ENCODE assay signal across 1 cellular context in the genomic region with DNA sequence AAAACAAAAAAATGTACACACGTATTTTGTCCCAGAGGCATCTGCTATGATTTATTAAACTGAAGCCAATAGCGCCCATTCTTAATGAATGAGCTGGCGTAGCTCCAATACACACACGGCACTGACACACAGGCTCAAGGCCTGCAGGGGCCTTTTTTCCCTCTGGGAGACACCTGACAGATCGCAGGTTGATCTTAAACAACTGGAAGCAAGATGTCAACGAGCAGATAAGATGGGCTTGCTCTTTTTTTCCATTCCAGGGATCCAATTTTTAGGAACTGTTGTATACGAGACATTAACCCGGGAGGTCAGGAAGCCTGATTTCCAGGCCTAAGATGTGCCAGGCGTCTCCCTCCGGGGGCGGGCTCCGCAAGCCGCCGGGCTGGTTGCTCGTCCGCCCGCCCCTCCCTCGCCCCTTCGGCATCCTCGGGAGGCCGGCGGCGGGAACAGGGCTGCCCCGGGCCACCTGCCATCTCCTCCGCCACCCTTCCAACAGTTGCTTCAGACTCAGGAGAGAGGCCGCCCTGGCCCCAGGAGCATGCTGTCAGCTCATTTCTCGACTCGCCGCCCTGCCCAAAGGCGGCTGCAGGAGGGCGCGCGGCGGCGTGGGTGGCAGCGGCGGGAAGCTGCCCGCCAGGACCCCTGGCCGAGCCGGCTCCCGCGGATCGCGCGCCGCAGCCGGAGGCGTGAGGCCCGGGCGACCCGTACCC.
TF ChIP-seq lines count a peak whose summit lies in the region.

No MANE protein-coding gene starts in this region.

TF ChIP-seq in HepG2, 621 proteins besides CTCF, POLR2A, EP300 and RAD21 (continued from another document and continues in another):
- TF ChIP-seq ZNF740 (CRISPR knock-in tag; IDR thresholded peaks at IDR 0.05) (no peak), ZNF775 (CRISPR knock-in tag; IDR thresholded peaks at IDR 0.05; ENCODE audit: borderline replicate concordance) (no peak), ZNF567 (CRISPR knock-in tag; IDR thresholded peaks at IDR 0.05; ENCODE audit: borderline replicate concordance) (no peak), RBM22 (optimal IDR thresholded peaks at IDR 0.05; ENCODE audit: low read length) (no peak), NFRKB (IDR thresholded peaks at IDR 0.05) (no peak), ZNF850 (CRISPR knock-in tag; conservative IDR thresholded peaks at IDR 0.05) (no peak), ZNF792 (CRISPR knock-in tag; IDR thresholded peaks at IDR 0.05) (no peak), ZNF614 (CRISPR knock-in tag; IDR thresholded peaks at IDR 0.05; ENCODE audit: borderline replicate concordance) (no peak), RXRA (CRISPR knock-in tag; IDR thresholded peaks at IDR 0.05) (no peak), ARID2 (CRISPR knock-in tag; IDR thresholded peaks at IDR 0.05; ENCODE audit: borderline replicate concordance) (no peak), IRF2 (CRISPR knock-in tag; IDR thresholded peaks at IDR 0.05) (no peak), NFKB2 (CRISPR knock-in tag; IDR thresholded peaks at IDR 0.05; ENCODE audit: borderline replicate concordance) (no peak), JDP2 (CRISPR knock-in tag; IDR thresholded peaks at IDR 0.05; ENCODE audit: borderline replicate concordance) (no peak), FOXC1 (CRISPR knock-in tag; IDR thresholded peaks at IDR 0.05; ENCODE audit: borderline replicate concordance) (no peak), PRMT3 (CRISPR knock-in tag; IDR thresholded peaks at IDR 0.05; ENCODE audit: borderline replicate concordance, low read depth) (no peak), ZNF282 (IDR thresholded peaks at IDR 0.05; ENCODE audit: partially characterized antibody) (no peak), ETV6 (CRISPR knock-in tag; conservative IDR thresholded peaks at IDR 0.05) (no peak), KDM3A (CRISPR knock-in tag; IDR thresholded peaks at IDR 0.05; ENCODE audit: low read depth) (no peak), CCDC6 (CRISPR knock-in tag; IDR thresholded peaks at IDR 0.05) (no peak), SIN3A (IDR thresholded peaks at IDR 0.05; ENCODE audit: borderline replicate concordance, low read depth, low read length) (peak; percentile 66; the same call in 1 of the 2 replicates), ZNF782 (CRISPR knock-in tag; IDR thresholded peaks at IDR 0.05; ENCODE audit: borderline replicate concordance) (no peak), WIZ (CRISPR knock-in tag; IDR thresholded peaks at IDR 0.05) (no peak), MEIS2 (CRISPR knock-in tag; IDR thresholded peaks at IDR 0.05) (no peak), REST (IDR thresholded peaks at IDR 0.05; ENCODE audit: borderline replicate concordance in 1 of 2, low read depth in 1 of 2, low read length in 2 of 2) (no peak), POLR2AphosphoS2 (IDR thresholded peaks at IDR 0.05; ENCODE audit: low read depth, low read length) (no peak), TAF15 (IDR thresholded peaks at IDR 0.05; ENCODE audit: low read depth, low read length, poor library complexity, severe bottlenecking) (no peak), ELF3 (CRISPR knock-in tag; IDR thresholded peaks at IDR 0.05) (0 out of 2 replicates have a peak, but pooled peaks have one; percentile 13), TOPORS (CRISPR knock-in tag; IDR thresholded peaks at IDR 0.05) (no peak), FOXA1 (IDR thresholded peaks at IDR 0.05) (no peak), FOXA1 (CRISPR knock-in tag; IDR thresholded peaks at IDR 0.05) (0 out of 2 replicates have a peak, but pooled peaks have one; percentile 17), MAFF (IDR thresholded peaks at IDR 0.05; ENCODE audit: low read depth, low read length) (no peak), YEATS2 (CRISPR knock-in tag; IDR thresholded peaks at IDR 0.05; ENCODE audit: borderline replicate concordance) (peak; percentile 44; the same call in 1 of the 2 replicates), SNRNP70 (IDR thresholded peaks at IDR 0.05; ENCODE audit: low read depth, low read length) (no peak), IKZF4 (CRISPR knock-in tag; IDR thresholded peaks at IDR 0.05; ENCODE audit: borderline replicate concordance, low read depth, not compliant biosample characterization) (no peak), HOXD1 (CRISPR knock-in tag; IDR thresholded peaks at IDR 0.05) (no peak)
- TF ChIP-seq, protein P1, sequence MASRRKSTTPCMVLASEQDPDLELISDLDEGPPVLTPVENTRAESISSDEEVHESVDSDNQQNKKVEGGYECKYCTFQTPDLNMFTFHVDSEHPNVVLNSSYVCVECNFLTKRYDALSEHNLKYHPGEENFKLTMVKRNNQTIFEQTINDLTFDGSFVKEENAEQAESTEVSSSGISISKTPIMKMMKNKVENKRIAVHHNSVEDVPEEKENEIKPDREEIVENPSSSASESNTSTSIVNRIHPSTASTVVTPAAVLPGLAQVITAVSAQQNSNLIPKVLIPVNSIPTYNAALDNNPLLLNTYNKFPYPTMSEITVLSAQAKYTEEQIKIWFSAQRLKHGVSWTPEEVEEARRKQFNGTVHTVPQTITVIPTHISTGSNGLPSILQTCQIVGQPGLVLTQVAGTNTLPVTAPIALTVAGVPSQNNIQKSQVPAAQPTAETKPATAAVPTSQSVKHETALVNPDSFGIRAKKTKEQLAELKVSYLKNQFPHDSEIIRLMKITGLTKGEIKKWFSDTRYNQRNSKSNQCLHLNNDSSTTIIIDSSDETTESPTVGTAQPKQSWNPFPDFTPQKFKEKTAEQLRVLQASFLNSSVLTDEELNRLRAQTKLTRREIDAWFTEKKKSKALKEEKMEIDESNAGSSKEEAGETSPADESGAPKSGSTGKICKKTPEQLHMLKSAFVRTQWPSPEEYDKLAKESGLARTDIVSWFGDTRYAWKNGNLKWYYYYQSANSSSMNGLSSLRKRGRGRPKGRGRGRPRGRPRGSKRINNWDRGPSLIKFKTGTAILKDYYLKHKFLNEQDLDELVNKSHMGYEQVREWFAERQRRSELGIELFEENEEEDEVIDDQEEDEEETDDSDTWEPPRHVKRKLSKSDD (CRISPR knock-in tag; IDR thresholded peaks at IDR 0.05; ENCODE audit: low read depth): no peak; the same call in 1 of the 2 replicates
- TF ChIP-seq, protein P2, sequence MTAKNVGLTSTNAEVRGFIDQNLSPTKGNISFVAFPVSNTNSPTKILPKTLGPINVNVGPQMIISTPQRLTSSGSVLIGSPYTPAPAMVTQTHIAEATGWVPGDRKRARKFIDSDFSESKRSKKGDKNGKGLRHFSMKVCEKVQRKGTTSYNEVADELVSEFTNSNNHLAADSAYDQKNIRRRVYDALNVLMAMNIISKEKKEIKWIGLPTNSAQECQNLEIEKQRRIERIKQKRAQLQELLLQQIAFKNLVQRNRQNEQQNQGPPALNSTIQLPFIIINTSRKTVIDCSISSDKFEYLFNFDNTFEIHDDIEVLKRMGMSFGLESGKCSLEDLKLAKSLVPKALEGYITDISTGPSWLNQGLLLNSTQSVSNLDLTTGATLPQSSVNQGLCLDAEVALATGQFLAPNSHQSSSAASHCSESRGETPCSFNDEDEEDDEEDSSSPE (CRISPR knock-in tag; IDR thresholded peaks at IDR 0.05): peak; percentile 45
- TF ChIP-seq, protein P3, sequence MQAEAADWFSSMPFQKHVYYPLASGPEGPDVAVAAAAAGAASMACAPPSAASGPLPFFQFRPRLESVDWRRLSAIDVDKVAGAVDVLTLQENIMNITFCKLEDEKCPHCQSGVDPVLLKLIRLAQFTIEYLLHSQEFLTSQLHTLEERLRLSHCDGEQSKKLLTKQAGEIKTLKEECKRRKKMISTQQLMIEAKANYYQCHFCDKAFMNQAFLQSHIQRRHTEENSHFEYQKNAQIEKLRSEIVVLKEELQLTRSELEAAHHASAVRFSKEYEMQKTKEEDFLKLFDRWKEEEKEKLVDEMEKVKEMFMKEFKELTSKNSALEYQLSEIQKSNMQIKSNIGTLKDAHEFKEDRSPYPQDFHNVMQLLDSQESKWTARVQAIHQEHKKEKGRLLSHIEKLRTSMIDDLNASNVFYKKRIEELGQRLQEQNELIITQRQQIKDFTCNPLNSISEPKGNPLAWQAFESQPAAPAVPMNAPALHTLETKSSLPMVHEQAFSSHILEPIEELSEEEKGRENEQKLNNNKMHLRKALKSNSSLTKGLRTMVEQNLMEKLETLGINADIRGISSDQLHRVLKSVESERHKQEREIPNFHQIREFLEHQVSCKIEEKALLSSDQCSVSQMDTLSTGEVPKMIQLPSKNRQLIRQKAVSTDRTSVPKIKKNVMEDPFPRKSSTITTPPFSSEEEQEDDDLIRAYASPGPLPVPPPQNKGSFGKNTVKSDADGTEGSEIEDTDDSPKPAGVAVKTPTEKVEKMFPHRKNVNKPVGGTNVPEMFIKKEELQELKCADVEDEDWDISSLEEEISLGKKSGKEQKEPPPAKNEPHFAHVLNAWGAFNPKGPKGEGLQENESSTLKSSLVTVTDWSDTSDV (CRISPR knock-in tag; IDR thresholded peaks at IDR 0.05): no peak
- TF ChIP-seq, protein P4, sequence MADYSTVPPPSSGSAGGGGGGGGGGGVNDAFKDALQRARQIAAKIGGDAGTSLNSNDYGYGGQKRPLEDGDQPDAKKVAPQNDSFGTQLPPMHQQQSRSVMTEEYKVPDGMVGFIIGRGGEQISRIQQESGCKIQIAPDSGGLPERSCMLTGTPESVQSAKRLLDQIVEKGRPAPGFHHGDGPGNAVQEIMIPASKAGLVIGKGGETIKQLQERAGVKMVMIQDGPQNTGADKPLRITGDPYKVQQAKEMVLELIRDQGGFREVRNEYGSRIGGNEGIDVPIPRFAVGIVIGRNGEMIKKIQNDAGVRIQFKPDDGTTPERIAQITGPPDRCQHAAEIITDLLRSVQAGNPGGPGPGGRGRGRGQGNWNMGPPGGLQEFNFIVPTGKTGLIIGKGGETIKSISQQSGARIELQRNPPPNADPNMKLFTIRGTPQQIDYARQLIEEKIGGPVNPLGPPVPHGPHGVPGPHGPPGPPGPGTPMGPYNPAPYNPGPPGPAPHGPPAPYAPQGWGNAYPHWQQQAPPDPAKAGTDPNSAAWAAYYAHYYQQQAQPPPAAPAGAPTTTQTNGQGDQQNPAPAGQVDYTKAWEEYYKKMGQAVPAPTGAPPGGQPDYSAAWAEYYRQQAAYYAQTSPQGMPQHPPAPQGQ (CRISPR knock-in tag; IDR thresholded peaks at IDR 0.05; ENCODE audit: borderline replicate concordance): no peak
- TF ChIP-seq, protein P5, sequence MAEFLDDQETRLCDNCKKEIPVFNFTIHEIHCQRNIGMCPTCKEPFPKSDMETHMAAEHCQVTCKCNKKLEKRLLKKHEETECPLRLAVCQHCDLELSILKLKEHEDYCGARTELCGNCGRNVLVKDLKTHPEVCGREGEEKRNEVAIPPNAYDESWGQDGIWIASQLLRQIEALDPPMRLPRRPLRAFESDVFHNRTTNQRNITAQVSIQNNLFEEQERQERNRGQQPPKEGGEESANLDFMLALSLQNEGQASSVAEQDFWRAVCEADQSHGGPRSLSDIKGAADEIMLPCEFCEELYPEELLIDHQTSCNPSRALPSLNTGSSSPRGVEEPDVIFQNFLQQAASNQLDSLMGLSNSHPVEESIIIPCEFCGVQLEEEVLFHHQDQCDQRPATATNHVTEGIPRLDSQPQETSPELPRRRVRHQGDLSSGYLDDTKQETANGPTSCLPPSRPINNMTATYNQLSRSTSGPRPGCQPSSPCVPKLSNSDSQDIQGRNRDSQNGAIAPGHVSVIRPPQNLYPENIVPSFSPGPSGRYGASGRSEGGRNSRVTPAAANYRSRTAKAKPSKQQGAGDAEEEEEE (CRISPR knock-in tag; IDR thresholded peaks at IDR 0.05; ENCODE audit: borderline replicate concordance): no peak
- TF ChIP-seq, protein P6, sequence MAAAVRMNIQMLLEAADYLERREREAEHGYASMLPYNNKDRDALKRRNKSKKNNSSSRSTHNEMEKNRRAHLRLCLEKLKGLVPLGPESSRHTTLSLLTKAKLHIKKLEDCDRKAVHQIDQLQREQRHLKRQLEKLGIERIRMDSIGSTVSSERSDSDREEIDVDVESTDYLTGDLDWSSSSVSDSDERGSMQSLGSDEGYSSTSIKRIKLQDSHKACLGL (CRISPR knock-in tag; IDR thresholded peaks at IDR 0.05): peak; percentile 12; the same call in 1 of the 2 replicates
- TF ChIP-seq, protein P7, sequence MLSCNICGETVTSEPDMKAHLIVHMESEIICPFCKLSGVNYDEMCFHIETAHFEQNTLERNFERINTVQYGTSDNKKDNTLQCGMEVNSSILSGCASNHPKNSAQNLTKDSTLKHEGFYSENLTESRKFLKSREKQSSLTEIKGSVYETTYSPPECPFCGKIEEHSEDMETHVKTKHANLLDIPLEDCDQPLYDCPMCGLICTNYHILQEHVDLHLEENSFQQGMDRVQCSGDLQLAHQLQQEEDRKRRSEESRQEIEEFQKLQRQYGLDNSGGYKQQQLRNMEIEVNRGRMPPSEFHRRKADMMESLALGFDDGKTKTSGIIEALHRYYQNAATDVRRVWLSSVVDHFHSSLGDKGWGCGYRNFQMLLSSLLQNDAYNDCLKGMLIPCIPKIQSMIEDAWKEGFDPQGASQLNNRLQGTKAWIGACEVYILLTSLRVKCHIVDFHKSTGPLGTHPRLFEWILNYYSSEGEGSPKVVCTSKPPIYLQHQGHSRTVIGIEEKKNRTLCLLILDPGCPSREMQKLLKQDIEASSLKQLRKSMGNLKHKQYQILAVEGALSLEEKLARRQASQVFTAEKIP (CRISPR knock-in tag; IDR thresholded peaks at IDR 0.05; ENCODE audit: borderline replicate concordance): no peak
